Comparison of ENCODE assay signal across 22 cellular contexts in genomic region chr6:32551410-32551809, GRCh38. TPM values are rescaled to one million over a fixed set of nuclear protein-coding genes. Genes with fewer than 3 reads are reported as not detected.
"Had no signal": no experiment of that assay in that cellular context is flagged by ENCODE, and none has a peak within 500 bp of the region (broad histone marks: within the 10 kb centered on the region; RNA-seq: fewer than 3 reads in every experiment).

No MANE protein-coding gene starts in this region.

- H3K9me3 ChIP-seq: mucosa of descending colon, neutrophil, right atrium auricular region, stomach, thoracic aorta, uterus had no signal

- H3K27ac ChIP-seq: neutrophil, right atrium auricular region, stomach, thoracic aorta, uterus had no signal

- H3K36me3 ChIP-seq: neutrophil, right atrium auricular region, stomach, thoracic aorta, uterus had no signal

- FAIRE-seq: colon, keratinocyte had no signal

- DNase-seq: cerebellar nuclear complex; effector CD4-positive, alpha-beta T cell; endodermal cell; glutamatergic neuron; immature natural killer cell; left cardiac atrium; mammary epithelial cell; mucosa of descending colon; naive thymus-derived CD8-positive, alpha-beta T cell; small intestine; stimulated activated CD4-positive, alpha-beta T cell treated with anti-CD3 and anti-CD28 coated beads, Interleukin-12 subunit alpha, Interleukin-12 subunit beta, amount 100 ng/mL, for 4 hours; stimulated activated naive CD4-positive, alpha-beta T cell; stomach; substantia nigra; uterus had no signal

- H3K27me3 ChIP-seq: neutrophil, right atrium auricular region, stomach, uterus had no signal

- ATAC-seq: left cardiac atrium; mucosa of descending colon; naive thymus-derived CD8-positive, alpha-beta T cell had no signal

- H3K4me1 ChIP-seq: right atrium auricular region, stomach, uterus had no signal

- H3K4me3 ChIP-seq: mucosa of descending colon, right atrium auricular region, stomach, thoracic aorta, uterus had no signal

RNA-seq across cellular contexts. Expression of gene HLA-DRB5, which starts 21.3 kb away (rescaled TPM):
- total RNA-seq: mammary epithelial cell, osteoblast had no signal
- polyA plus RNA-seq: keratinocyte, neural cell had no signal

RNA-seq across cellular contexts. Expression of gene HLA-DRB1, which starts 38.2 kb away (rescaled TPM):
- polyA plus RNA-seq: neural cell had no signal
